Comparison of ENCODE assay signal across 8 cellular contexts in the genomic region with DNA sequence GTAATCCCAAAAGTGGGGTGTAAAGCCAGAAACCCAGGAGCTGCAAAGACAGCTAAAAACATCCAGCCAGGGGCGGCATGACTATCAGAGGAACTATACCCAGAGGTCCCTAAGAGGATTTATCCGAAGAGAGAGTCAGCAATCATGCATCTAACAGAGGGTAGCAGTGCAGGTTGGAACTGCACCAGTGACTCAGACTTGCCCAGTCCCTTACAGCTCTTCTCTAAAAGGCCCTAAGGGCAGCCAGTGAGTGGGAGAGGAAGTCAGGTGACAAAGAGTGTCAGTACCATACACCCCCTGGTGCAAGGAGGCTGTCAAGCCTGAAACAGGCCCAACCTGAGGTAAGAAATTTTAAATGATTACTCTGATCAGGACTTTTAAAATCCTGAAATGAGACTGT.
DNase-seq lines count a peak whose midpoint lies in the region; ATAC-seq, FAIRE-seq and TF ChIP-seq lines count a peak whose summit lies in the region.

No MANE protein-coding gene starts in this region.

- H3K4me3 Mint-ChIP-seq in activated CD4-positive, alpha-beta T cell treated with anti-CD3 and anti-CD28 coated beads for 36 hours: no peak overlapping the region

- H3K4me3 ChIP-seq in aorta (ENCODE audit: low read length in 2 of 2) (no peak overlapping the region), vagina (no peak overlapping the region)

- no peaks in the 10 kb centered on the region for H3K9me3 ChIP-seq in aorta (ENCODE audit: control insufficient read depth, low read length)
- H3K9me3 ChIP-seq in vagina: no peaks in the 10 kb centered on the region

- peaks cover 56% of the 10 kb centered on the region for H3K4me1 Mint-ChIP-seq in activated CD4-positive, alpha-beta T cell treated with anti-CD3 and anti-CD28 coated beads for 36 hours

- peaks cover 41% of the 10 kb centered on the region for H3K36me3 Mint-ChIP-seq in activated CD4-positive, alpha-beta T cell treated with anti-CD3 and anti-CD28 coated beads for 36 hours (ENCODE audit: low read depth)

- peak overlapping the region; percentile 19 to 33 for H3K27ac ChIP-seq in aorta (ENCODE audit: low read depth in 1 of 2, low read length in 2 of 2)
- no peak overlapping the region for H3K27ac ChIP-seq in vagina

- no peaks in the 10 kb centered on the region for H3K36me3 ChIP-seq in aorta (ENCODE audit: control insufficient read depth in 1 of 2, insufficient read depth in 2 of 2, low read length in 1 of 2)
- H3K36me3 ChIP-seq in vagina: no peaks in the 10 kb centered on the region

- no peak for TF ChIP-seq POLR2A in vagina (IDR thresholded peaks at IDR 0.05)

- H3K4me1 ChIP-seq in aorta (ENCODE audit: control insufficient read depth in 1 of 2, insufficient read depth in 2 of 2, low read length in 2 of 2) (peaks cover 0 to 3% of the 10 kb centered on the region in 2 donors), vagina (peaks cover 8% of the 10 kb centered on the region)

- no peaks in the 10 kb centered on the region for H3K9me3 Mint-ChIP-seq in activated CD4-positive, alpha-beta T cell treated with anti-CD3 and anti-CD28 coated beads for 36 hours (ENCODE audit: low read depth)

- peak overlapping the region; percentile 51 for H3K27ac Mint-ChIP-seq in activated CD4-positive, alpha-beta T cell treated with anti-CD3 and anti-CD28 coated beads for 36 hours

- FAIRE-seq in GM19239 (lab: Jason Lieb, UNC): peak; percentile 72

- TF ChIP-seq CTCF in vagina (IDR thresholded peaks at IDR 0.05): no peak

- no peaks in the 10 kb centered on the region for H3K27me3 Mint-ChIP-seq in activated CD4-positive, alpha-beta T cell treated with anti-CD3 and anti-CD28 coated beads for 36 hours

- H3K27me3 ChIP-seq in aorta (ENCODE audit: control insufficient read depth in 1 of 2, insufficient read depth in 2 of 2, low read length in 1 of 2): no peaks in the 10 kb centered on the region
- no peaks in the 10 kb centered on the region for H3K27me3 ChIP-seq in vagina

- DNase-seq in COLO668 (lab: John Stamatoyannopoulos, UW; ENCODE audit: unreplicated experiment): peak; percentile 14
- DNase-seq in GM19239 (ENCODE audit: insufficient read length, low spot score): no peak
- peak; percentile 70 for DNase-seq in activated CD4-positive, alpha-beta T cell treated with anti-CD3 and anti-CD28 coated beads for 36 hours
- peak; percentile 8 for DNase-seq in iPS-NIHi11 (ENCODE audit: low spot score)
- no peak for DNase-seq in aorta
- DNase-seq in NCI-H774 (lab: John Stamatoyannopoulos, UW): no peak
- DNase-seq in vagina (ENCODE audit: extremely low spot score in 2 of 2): no peak

- CTCF ChIA-PET in activated CD4-positive, alpha-beta T cell treated with anti-CD3 and anti-CD28 coated beads for 36 hours (lab: Charles Lee): interaction anchor here (0.9 to 2.3 kb wide), 4 partner anchors 8 to 125 kb away, joined by 3 to 11 read pairs (median 4); no protein-coding TSS in a partner anchor

- intact Hi-C loops in activated CD4-positive, alpha-beta T cell treated with anti-CD3 and anti-CD28 coated beads for 36 hours (cut with DNase I, micrococcal nuclease): no loop called here
- intact Hi-C loops in aorta (cut with DNase I): no loop called here
- intact Hi-C loops in vagina (cut with DNase I): no loop called here

- ATAC-seq in HG03135 (IDR thresholded peaks at IDR 0.05; ENCODE audit: unreplicated experiment) (peak; percentile 85), aorta (ENCODE audit: low FRiP score) (peak; percentile 33)
- ATAC-seq in activated CD4-positive, alpha-beta T cell treated with anti-CD3 and anti-CD28 coated beads for 36 hours: peak; percentile 98

- WGBS in aorta, 2 donors: 88 to 94% methylated on average over 2 of the region's 2 CpGs

- POLR2A ChIA-PET in activated CD4-positive, alpha-beta T cell treated with anti-CD3 and anti-CD28 coated beads for 36 hours (lab: Charles Lee): interaction anchor here (0.6 kb wide), 1 partner anchor 188 kb away, joined by 3 read pairs; no protein-coding TSS in a partner anchor

Comparison
In these comparisons a context has a peak if more than half of its experiments do, and no peak if none do; other contexts are left out.
1. DNase-seq: peak in COLO668 (single experiment), activated CD4-positive, alpha-beta T cell treated with anti-CD3 and anti-CD28 coated beads for 36 hours (single experiment) and iPS-NIHi11 (single experiment); none in GM19239 (single experiment), aorta (0 of 2), NCI-H774 (single experiment) and vagina (0 of 2).
2. ATAC-seq: peak in every context shown above with its lines; median percentile 98 in activated CD4-positive, alpha-beta T cell treated with anti-CD3 and anti-CD28 coated beads for 36 hours; 85 in HG03135; 33 in aorta.